Comparison of ENCODE assay signal across 8 cellular contexts in the genomic region with DNA sequence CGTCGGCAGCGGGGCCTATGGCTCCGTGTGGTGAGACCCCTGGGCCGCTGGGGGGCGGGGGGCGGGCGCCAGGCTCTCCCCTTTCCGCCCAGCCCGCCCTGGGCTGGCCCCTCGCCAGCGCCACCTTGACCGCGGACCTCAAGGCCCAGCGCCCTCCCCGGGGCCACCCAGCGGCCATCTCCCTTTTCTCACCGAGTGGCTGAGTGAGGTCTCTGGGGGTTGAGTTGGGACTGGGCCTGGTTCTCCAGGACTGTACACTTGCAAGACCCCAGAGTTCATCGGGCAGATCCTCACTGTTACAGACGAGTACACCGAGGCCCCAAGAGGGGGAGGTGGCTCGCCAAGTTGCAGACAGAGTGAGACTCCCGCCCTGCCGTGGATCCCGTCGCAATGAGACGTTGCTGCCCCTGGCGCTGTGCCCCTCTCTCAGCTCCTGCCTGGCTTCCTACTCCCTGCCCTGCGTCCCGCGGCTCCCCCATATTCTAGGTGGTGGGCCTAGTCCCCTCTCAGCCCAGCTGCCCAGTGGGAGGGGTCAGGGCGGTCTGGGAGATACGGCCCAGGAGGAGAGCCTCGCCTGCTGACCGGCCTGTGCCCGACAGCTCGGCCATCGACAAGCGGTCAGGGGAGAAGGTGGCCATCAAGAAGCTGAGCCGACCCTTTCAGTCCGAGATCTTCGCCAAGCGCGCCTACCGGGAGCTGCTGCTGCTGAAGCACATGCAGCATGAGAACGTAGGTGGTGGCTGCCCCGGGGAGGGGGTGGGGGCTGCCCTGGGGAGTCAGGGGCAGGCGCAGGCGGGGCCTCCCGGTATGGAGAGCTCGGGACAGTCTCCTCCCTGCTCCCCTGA. TPM values are rescaled to one million over a fixed set of nuclear protein-coding genes. Genes with fewer than 3 reads are reported as not detected.
DNase-seq lines count a peak whose midpoint lies in the region; ATAC-seq, FAIRE-seq and TF ChIP-seq lines count a peak whose summit lies in the region.

No MANE protein-coding gene starts in this region.

- no peak overlapping the region for H3K27ac Mint-ChIP-seq in neural progenitor cell

- no peak for FAIRE-seq in H54 (lab: Jason Lieb, UNC)

- H3K4me3 Mint-ChIP-seq in neural progenitor cell = peak overlapping the region; percentile 21

- peaks cover 15% of the 10 kb centered on the region for H3K4me1 Mint-ChIP-seq in neural progenitor cell

- DNase-seq in GM19238 (ENCODE audit: insufficient read length, low spot score) (peak; percentile 45), neural progenitor cell (ENCODE audit: low spot score) (peak; percentile 45), H54 (ENCODE audit: insufficient read length, low spot score) (no peak), pons (ENCODE audit: low spot score) (no peak)
- peak; percentile 86 for DNase-seq in activated CD8-positive, alpha-beta memory T cell treated with anti-CD3 and anti-CD28 coated beads for 24 hours

- no peak overlapping the region for H2AFZ ChIP-seq in Loucy (ENCODE audit: low read length)
- peak overlapping the region; percentile 30 for H2AFZ ChIP-seq in neural progenitor cell (replicated peaks)

- no peaks in the 10 kb centered on the region for H3K9me3 ChIP-seq in Loucy (ENCODE audit: insufficient read depth, low read depth, low read length)
- no peaks in the 10 kb centered on the region for H3K9me3 ChIP-seq in neural progenitor cell (ENCODE audit: low read depth)

- no peaks in the 10 kb centered on the region for H3K9me2 ChIP-seq in Loucy (replicated peaks; ENCODE audit: low read depth, low read length)

- ATAC-seq in esophagus mucosa = peak; percentile 40

- H3K4me2 ChIP-seq in Loucy (ENCODE audit: low read depth, low read length, poor library complexity, severe bottlenecking) = peak overlapping the region; percentile 36
- peak overlapping the region; percentile 82 for H3K4me2 ChIP-seq in neural progenitor cell

- H3F3A ChIP-seq in Loucy (ENCODE audit: low read depth) (no peaks in the 10 kb centered on the region), neural progenitor cell (ENCODE audit: low read depth) (no peaks in the 10 kb centered on the region)

- H4K20me1 ChIP-seq in Loucy (ENCODE audit: insufficient read depth, low read length, poor library complexity, severe bottlenecking) (no peaks in the 10 kb centered on the region), neural progenitor cell (ENCODE audit: low read depth) (no peaks in the 10 kb centered on the region)

- H3K9ac ChIP-seq in Loucy (ENCODE audit: low read depth, low read length, poor library complexity, severe bottlenecking) (no peak overlapping the region), neural progenitor cell (no peak overlapping the region)

- H3K4me3 ChIP-seq in Loucy (ENCODE audit: low read length, poor library complexity, severe bottlenecking) = peak overlapping the region; percentile 0
- H3K4me3 ChIP-seq in neural progenitor cell = peak overlapping the region; percentile 48
- peak overlapping the region; percentile 50 for H3K4me3 ChIP-seq in urinary bladder (ENCODE audit: low read depth, low read length)

- no peak overlapping the region for H3K27ac ChIP-seq in neural progenitor cell
- peak overlapping the region; percentile 65 for H3K27ac ChIP-seq in urinary bladder (ENCODE audit: low read depth)

- H3K36me3 Mint-ChIP-seq in neural progenitor cell = no peaks in the 10 kb centered on the region

- H3K27me3 ChIP-seq in Loucy (ENCODE audit: insufficient read depth, low read length, poor library complexity, severe bottlenecking) (no peaks in the 10 kb centered on the region), neural progenitor cell (peaks cover 41% of the 10 kb centered on the region)

- 23% methylated on average over 51 of the region's 51 CpGs for WGBS in urinary bladder

- no peak for TF ChIP-seq CTCF in Loucy (conservative IDR thresholded peaks at IDR 0.05; ENCODE audit: low read length)
- peak; percentile 8 for TF ChIP-seq CTCF in neural progenitor cell (IDR thresholded peaks at IDR 0.05)

- no peaks in the 10 kb centered on the region for H3K36me3 ChIP-seq in Loucy (ENCODE audit: insufficient read depth, low read length)
- no peaks in the 10 kb centered on the region for H3K36me3 ChIP-seq in neural progenitor cell
- H3K36me3 ChIP-seq in urinary bladder (ENCODE audit: insufficient read depth) = no peaks in the 10 kb centered on the region

- H3K79me2 ChIP-seq in Loucy (ENCODE audit: insufficient read depth, low read length) (no peaks in the 10 kb centered on the region), neural progenitor cell (ENCODE audit: low read depth) (no peaks in the 10 kb centered on the region)

- peaks cover 13% of the 10 kb centered on the region for H3K27me3 Mint-ChIP-seq in neural progenitor cell (ENCODE audit: insufficient read depth, low read depth)

- TF ChIP-seq POLR2A in H54 (IDR thresholded peaks at IDR 0.05; ENCODE audit: low read depth, low read length) = no peak

- H3K4me1 ChIP-seq in Loucy (ENCODE audit: insufficient read depth, low read length, poor library complexity, severe bottlenecking) (peaks cover 35% of the 10 kb centered on the region), neural progenitor cell (peaks cover 9% of the 10 kb centered on the region), urinary bladder (ENCODE audit: insufficient read depth) (no peaks in the 10 kb centered on the region)

- H3K9me3 Mint-ChIP-seq in neural progenitor cell = no peaks in the 10 kb centered on the region

RNA-seq across cellular contexts. Expression of gene MAPK13, which starts 0.6 kb away (rescaled TPM):
- 97.9 TPM for total RNA-seq in esophagus mucosa
- 0.13 and 1.1 TPM in 2 replicates for total RNA-seq in neural progenitor cell (ENCODE audit: low replicate concordance)
- total RNA-seq in urinary bladder = 5.6 TPM
- 7.9 TPM for polyA plus RNA-seq in urinary bladder

Comparison
In these comparisons a context has a peak if more than half of its experiments do, and no peak if none do; other contexts are left out.
1. DNase-seq: peak in GM19238 (single experiment), activated CD8-positive, alpha-beta memory T cell treated with anti-CD3 and anti-CD28 coated beads for 24 hours (single experiment) and neural progenitor cell (single experiment); none in H54 (single experiment) and pons (single experiment).
2. H3K4me3 ChIP-seq: peak in every context shown above with its lines; median percentile 50 in urinary bladder; 48 in neural progenitor cell; 0 in Loucy.
3. RNA of gene MAPK13, which starts 0.6 kb away (total RNA-seq): 97.9 TPM in esophagus mucosa (single experiment); 5.6 TPM in urinary bladder (single experiment) and 0.13 to 1.1 TPM in neural progenitor cell; every median in the first group is over 10 times any median in the second.